In the genomic region with DNA sequence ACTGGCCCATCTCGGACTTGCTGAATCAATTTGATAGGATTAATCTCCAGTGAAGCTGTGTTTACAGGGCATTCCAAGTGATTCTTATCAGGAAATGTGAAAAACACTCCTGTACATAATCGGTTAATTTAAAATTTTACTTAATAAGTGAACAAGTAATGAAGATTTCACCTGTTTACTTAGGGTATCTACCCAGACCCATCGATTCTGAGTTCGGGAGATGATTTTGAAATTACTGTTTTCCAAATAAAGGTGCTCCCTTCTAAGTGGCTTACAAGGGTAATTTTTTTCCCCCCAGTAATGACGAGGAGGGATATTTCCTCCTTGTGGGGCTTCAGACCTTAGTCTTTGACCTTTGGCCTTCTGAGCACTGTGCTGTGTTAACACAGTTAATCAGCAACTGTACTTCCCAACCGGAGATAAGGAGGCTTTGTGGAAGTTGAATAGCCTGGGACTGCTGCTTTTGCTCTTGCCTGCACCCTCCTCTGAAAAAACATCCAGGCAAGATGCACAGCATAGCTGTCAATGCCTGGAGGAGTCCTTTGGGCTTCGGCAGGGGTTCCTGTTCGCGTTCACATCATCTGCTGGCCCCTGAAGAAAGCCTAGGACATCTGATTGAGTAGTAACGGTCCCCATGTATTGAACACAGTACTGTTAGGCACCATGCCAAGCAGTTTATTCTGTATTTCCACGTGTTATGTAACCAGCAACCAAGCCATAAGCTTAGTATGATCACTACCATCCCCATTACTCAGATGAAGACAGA, we compare ENCODE assay signal across 1 cellular context.
TF ChIP-seq lines count a peak whose summit lies in the region.

No MANE protein-coding gene starts in this region.

TF ChIP-seq in HepG2, 621 proteins besides CTCF, POLR2A, EP300 and RAD21 (continued from another document):
- TF ChIP-seq, protein P1, sequence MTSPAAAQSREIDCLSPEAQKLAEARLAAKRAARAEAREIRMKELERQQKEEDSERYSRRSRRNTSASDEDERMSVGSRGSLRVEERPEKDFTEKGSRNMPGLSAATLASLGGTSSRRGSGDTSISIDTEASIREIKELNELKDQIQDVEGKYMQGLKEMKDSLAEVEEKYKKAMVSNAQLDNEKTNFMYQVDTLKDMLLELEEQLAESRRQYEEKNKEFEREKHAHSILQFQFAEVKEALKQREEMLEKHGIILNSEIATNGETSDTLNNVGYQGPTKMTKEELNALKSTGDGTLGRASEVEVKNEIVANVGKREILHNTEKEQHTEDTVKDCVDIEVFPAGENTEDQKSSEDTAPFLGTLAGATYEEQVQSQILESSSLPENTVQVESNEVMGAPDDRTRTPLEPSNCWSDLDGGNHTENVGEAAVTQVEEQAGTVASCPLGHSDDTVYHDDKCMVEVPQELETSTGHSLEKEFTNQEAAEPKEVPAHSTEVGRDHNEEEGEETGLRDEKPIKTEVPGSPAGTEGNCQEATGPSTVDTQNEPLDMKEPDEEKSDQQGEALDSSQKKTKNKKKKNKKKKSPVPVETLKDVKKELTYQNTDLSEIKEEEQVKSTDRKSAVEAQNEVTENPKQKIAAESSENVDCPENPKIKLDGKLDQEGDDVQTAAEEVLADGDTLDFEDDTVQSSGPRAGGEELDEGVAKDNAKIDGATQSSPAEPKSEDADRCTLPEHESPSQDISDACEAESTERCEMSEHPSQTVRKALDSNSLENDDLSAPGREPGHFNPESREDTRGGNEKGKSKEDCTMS (CRISPR knock-in tag; conservative IDR thresholded peaks at IDR 0.05): no peak
